ENCODE assay signal across 1 cellular context in the genomic region with DNA sequence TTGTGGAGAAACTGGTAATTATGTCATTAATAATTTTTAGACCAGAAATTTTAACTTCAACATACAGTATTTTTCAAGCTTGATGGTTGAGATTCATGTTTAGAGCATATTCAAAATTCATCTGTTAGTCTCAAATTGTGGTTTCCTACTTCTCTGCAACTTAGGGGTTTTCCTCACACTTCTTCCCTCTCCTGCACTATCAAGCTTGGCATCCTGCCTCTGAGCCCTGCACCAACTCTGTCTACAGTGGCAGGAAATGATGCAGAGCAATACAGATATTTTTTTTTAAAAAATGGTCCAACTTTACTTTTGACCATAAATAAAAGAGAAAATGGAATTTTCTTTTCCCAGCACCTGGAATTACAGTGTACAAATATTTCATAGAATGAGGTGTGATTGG.
TF ChIP-seq lines count a peak whose summit lies in the region.

No MANE protein-coding gene starts in this region.

TF ChIP-seq in GM23338, 12 proteins besides CTCF, POLR2A, EP300 and RAD21 (continued from another document):
- TF ChIP-seq, protein P1, sequence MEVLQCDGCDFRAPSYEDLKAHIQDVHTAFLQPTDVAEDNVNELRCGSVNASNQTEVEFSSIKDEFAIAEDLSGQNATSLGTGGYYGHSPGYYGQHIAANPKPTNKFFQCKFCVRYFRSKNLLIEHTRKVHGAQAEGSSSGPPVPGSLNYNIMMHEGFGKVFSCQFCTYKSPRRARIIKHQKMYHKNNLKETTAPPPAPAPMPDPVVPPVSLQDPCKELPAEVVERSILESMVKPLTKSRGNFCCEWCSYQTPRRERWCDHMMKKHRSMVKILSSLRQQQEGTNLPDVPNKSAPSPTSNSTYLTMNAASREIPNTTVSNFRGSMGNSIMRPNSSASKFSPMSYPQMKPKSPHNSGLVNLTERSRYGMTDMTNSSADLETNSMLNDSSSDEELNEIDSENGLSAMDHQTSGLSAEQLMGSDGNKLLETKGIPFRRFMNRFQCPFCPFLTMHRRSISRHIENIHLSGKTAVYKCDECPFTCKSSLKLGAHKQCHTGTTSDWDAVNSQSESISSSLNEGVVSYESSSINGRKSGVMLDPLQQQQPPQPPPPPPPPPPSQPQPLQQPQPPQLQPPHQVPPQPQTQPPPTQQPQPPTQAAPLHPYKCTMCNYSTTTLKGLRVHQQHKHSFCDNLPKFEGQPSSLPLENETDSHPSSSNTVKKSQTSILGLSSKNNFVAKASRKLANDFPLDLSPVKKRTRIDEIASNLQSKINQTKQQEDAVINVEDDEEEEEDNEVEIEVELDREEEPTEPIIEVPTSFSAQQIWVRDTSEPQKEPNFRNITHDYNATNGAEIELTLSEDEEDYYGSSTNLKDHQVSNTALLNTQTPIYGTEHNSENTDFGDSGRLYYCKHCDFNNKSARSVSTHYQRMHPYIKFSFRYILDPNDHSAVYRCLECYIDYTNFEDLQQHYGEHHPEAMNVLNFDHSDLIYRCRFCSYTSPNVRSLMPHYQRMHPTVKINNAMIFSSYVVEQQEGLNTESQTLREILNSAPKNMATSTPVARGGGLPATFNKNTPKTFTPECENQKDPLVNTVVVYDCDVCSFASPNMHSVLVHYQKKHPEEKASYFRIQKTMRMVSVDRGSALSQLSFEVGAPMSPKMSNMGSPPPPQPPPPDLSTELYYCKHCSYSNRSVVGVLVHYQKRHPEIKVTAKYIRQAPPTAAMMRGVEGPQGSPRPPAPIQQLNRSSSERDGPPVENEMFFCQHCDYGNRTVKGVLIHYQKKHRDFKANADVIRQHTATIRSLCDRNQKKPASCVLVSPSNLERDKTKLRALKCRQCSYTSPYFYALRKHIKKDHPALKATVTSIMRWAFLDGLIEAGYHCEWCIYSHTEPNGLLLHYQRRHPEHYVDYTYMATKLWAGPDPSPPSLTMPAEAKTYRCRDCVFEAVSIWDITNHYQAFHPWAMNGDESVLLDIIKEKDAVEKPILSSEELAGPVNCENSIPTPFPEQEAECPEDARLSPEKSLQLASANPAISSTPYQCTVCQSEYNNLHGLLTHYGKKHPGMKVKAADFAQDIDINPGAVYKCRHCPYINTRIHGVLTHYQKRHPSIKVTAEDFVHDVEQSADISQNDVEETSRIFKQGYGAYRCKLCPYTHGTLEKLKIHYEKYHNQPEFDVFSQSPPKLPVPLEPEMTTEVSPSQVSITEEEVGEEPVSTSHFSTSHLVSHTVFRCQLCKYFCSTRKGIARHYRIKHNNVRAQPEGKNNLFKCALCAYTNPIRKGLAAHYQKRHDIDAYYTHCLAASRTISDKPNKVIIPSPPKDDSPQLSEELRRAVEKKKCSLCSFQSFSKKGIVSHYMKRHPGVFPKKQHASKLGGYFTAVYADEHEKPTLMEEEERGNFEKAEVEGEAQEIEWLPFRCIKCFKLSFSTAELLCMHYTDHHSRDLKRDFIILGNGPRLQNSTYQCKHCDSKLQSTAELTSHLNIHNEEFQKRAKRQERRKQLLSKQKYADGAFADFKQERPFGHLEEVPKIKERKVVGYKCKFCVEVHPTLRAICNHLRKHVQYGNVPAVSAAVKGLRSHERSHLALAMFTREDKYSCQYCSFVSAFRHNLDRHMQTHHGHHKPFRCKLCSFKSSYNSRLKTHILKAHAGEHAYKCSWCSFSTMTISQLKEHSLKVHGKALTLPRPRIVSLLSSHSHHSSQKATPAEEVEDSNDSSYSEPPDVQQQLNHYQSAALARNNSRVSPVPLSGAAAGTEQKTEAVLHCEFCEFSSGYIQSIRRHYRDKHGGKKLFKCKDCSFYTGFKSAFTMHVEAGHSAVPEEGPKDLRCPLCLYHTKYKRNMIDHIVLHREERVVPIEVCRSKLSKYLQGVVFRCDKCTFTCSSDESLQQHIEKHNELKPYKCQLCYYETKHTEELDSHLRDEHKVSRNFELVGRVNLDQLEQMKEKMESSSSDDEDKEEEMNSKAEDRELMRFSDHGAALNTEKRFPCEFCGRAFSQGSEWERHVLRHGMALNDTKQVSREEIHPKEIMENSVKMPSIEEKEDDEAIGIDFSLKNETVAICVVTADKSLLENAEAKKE (CRISPR knock-in tag; IDR thresholded peaks at IDR 0.05): no peak
- TF ChIP-seq STAT1 (IDR thresholded peaks at IDR 0.05; ENCODE audit: unreplicated experiment) (no peak), ZNF331 (CRISPR knock-in tag; IDR thresholded peaks at IDR 0.05; ENCODE audit: low read depth) (no peak), JUNB (IDR thresholded peaks at IDR 0.05; ENCODE audit: unreplicated experiment) (no peak), CREB1 (CRISPR knock-in tag; IDR thresholded peaks at IDR 0.05; ENCODE audit: low read depth) (no peak)
- TF ChIP-seq, protein P2, sequence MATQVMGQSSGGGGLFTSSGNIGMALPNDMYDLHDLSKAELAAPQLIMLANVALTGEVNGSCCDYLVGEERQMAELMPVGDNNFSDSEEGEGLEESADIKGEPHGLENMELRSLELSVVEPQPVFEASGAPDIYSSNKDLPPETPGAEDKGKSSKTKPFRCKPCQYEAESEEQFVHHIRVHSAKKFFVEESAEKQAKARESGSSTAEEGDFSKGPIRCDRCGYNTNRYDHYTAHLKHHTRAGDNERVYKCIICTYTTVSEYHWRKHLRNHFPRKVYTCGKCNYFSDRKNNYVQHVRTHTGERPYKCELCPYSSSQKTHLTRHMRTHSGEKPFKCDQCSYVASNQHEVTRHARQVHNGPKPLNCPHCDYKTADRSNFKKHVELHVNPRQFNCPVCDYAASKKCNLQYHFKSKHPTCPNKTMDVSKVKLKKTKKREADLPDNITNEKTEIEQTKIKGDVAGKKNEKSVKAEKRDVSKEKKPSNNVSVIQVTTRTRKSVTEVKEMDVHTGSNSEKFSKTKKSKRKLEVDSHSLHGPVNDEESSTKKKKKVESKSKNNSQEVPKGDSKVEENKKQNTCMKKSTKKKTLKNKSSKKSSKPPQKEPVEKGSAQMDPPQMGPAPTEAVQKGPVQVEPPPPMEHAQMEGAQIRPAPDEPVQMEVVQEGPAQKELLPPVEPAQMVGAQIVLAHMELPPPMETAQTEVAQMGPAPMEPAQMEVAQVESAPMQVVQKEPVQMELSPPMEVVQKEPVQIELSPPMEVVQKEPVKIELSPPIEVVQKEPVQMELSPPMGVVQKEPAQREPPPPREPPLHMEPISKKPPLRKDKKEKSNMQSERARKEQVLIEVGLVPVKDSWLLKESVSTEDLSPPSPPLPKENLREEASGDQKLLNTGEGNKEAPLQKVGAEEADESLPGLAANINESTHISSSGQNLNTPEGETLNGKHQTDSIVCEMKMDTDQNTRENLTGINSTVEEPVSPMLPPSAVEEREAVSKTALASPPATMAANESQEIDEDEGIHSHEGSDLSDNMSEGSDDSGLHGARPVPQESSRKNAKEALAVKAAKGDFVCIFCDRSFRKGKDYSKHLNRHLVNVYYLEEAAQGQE (IDR thresholded peaks at IDR 0.05; ENCODE audit: unreplicated experiment): no peak
